ENCODE assay signal across 1 cellular context in the genomic region with DNA sequence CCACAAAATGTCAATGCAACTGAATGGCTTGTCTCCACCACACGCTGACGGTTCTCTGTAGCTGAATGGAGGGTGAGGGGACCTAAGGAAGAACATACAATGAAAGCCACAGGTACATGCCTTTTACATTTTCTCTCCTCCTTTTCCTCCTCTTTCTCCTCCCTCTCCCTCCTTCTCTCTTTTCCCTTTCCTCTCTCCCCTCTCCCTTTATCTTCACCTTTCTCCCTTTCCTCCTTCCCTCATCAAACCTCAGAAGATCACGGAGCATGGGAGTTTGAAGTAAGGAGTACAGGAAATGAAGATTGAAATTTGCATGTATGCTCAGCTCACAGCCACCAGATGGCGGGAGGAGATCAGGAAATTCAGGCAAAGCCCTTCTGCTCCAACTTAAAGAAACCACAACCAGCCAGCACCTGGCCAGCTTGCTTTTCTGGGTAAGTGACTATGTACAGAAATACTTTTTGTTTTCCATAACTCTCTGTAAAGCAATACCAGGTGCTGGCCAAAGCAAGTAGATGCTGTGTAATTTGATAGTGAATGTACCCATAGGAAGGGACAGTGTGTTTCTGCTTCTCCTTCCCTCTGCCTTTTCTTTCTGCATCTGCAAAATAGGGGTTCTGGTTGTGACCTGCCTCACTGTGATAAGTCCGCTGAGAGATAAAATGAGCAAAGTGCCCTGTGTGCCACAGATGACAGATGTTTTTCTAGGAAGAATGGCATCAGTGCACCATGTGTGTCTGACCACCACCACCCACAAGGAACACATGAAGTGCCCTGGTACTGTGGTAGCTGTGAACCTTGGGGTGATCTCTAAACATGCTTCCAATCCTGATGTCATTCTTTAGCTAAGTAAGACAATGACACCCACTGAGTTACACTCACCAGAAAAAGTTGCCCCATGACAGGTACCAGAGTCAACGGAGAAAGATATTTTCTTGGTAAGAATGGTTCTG.
TF ChIP-seq lines count a peak whose summit lies in the region.

No MANE protein-coding gene starts in this region.

TF ChIP-seq in HepG2, 621 proteins besides CTCF, POLR2A, EP300 and RAD21 (continued from another document and continues in another):
- TF ChIP-seq, protein P1, sequence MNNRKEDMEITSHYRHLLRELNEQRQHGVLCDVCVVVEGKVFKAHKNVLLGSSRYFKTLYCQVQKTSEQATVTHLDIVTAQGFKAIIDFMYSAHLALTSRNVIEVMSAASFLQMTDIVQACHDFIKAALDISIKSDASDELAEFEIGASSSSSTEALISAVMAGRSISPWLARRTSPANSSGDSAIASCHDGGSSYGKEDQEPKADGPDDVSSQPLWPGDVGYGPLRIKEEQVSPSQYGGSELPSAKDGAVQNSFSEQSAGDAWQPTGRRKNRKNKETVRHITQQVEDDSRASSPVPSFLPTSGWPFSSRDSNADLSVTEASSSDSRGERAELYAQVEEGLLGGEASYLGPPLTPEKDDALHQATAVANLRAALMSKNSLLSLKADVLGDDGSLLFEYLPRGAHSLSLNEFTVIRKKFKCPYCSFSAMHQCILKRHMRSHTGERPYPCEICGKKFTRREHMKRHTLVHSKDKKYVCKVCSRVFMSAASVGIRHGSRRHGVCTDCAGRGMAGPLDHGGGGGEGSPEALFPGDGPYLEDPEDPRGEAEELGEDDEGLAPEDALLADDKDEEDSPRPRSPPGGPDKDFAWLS (CRISPR knock-in tag; IDR thresholded peaks at IDR 0.05; ENCODE audit: borderline replicate concordance): no peak
- TF ChIP-seq FOXK2 (IDR thresholded peaks at IDR 0.05) (0 out of 2 replicates have a peak, but pooled peaks have one; percentile 5), RFX3 (CRISPR knock-in tag; IDR thresholded peaks at IDR 0.05) (no peak), SMC3 (IDR thresholded peaks at IDR 0.05; ENCODE audit: low read length) (peak; percentile 99), ZBTB7B (CRISPR knock-in tag; IDR thresholded peaks at IDR 0.05) (no peak), NR2F1 (CRISPR knock-in tag; IDR thresholded peaks at IDR 0.05) (no peak), SIN3A (IDR thresholded peaks at IDR 0.05; ENCODE audit: borderline replicate concordance, low read depth, low read length) (no peak), NFKB2 (CRISPR knock-in tag; IDR thresholded peaks at IDR 0.05; ENCODE audit: borderline replicate concordance) (no peak), STAG1 (CRISPR knock-in tag; IDR thresholded peaks at IDR 0.05) (peak; percentile 99), YY1 (IDR thresholded peaks at IDR 0.05; ENCODE audit: insufficient read depth, insufficient replicate concordance, low read depth, low read length) (no peak), MIER2 (CRISPR knock-in tag; IDR thresholded peaks at IDR 0.05) (no peak), KLF9 (CRISPR knock-in tag; IDR thresholded peaks at IDR 0.05; ENCODE audit: low read depth) (no peak), ASH2L (IDR thresholded peaks at IDR 0.05; ENCODE audit: insufficient read length, low read depth, low read length) (peak; percentile 21), ZNF143 (CRISPR knock-in tag; IDR thresholded peaks at IDR 0.05) (no peak)
- TF ChIP-seq, protein P2, sequence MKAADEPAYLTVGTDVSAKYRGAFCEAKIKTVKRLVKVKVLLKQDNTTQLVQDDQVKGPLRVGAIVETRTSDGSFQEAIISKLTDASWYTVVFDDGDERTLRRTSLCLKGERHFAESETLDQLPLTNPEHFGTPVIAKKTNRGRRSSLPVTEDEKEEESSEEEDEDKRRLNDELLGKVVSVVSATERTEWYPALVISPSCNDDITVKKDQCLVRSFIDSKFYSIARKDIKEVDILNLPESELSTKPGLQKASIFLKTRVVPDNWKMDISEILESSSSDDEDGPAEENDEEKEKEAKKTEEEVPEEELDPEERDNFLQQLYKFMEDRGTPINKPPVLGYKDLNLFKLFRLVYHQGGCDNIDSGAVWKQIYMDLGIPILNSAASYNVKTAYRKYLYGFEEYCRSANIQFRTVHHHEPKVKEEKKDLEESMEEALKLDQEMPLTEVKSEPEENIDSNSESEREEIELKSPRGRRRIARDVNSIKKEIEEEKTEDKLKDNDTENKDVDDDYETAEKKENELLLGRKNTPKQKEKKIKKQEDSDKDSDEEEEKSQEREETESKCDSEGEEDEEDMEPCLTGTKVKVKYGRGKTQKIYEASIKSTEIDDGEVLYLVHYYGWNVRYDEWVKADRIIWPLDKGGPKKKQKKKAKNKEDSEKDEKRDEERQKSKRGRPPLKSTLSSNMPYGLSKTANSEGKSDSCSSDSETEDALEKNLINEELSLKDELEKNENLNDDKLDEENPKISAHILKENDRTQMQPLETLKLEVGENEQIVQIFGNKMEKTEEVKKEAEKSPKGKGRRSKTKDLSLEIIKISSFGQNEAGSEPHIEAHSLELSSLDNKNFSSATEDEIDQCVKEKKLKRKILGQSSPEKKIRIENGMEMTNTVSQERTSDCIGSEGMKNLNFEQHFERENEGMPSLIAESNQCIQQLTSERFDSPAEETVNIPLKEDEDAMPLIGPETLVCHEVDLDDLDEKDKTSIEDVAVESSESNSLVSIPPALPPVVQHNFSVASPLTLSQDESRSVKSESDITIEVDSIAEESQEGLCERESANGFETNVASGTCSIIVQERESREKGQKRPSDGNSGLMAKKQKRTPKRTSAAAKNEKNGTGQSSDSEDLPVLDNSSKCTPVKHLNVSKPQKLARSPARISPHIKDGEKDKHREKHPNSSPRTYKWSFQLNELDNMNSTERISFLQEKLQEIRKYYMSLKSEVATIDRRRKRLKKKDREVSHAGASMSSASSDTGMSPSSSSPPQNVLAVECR (CRISPR knock-in tag; IDR thresholded peaks at IDR 0.05; ENCODE audit: borderline replicate concordance): peak; percentile 19; the same call in 1 of the 2 replicates
- TF ChIP-seq, protein P3, sequence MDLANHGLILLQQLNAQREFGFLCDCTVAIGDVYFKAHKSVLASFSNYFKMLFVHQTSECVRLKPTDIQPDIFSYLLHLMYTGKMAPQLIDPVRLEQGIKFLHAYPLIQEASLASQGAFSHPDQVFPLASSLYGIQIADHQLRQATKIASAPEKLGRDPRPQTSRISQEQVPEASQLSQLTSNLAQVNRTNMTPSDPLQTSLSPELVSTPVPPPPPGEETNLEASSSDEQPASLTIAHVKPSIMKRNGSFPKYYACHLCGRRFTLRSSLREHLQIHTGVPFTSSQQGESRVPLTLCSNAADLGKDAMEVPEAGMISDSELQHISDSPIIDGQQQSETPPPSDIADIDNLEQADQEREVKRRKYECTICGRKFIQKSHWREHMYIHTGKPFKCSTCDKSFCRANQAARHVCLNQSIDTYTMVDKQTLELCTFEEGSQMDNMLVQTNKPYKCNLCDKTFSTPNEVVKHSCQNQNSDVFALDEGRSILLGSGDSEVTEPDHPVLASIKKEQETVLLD (CRISPR knock-in tag; IDR thresholded peaks at IDR 0.05; ENCODE audit: low read depth): no peak
- TF ChIP-seq, protein P4, sequence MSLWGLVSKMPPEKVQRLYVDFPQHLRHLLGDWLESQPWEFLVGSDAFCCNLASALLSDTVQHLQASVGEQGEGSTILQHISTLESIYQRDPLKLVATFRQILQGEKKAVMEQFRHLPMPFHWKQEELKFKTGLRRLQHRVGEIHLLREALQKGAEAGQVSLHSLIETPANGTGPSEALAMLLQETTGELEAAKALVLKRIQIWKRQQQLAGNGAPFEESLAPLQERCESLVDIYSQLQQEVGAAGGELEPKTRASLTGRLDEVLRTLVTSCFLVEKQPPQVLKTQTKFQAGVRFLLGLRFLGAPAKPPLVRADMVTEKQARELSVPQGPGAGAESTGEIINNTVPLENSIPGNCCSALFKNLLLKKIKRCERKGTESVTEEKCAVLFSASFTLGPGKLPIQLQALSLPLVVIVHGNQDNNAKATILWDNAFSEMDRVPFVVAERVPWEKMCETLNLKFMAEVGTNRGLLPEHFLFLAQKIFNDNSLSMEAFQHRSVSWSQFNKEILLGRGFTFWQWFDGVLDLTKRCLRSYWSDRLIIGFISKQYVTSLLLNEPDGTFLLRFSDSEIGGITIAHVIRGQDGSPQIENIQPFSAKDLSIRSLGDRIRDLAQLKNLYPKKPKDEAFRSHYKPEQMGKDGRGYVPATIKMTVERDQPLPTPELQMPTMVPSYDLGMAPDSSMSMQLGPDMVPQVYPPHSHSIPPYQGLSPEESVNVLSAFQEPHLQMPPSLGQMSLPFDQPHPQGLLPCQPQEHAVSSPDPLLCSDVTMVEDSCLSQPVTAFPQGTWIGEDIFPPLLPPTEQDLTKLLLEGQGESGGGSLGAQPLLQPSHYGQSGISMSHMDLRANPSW (CRISPR knock-in tag; IDR thresholded peaks at IDR 0.05; ENCODE audit: borderline replicate concordance): no peak
- TF ChIP-seq, protein P5, sequence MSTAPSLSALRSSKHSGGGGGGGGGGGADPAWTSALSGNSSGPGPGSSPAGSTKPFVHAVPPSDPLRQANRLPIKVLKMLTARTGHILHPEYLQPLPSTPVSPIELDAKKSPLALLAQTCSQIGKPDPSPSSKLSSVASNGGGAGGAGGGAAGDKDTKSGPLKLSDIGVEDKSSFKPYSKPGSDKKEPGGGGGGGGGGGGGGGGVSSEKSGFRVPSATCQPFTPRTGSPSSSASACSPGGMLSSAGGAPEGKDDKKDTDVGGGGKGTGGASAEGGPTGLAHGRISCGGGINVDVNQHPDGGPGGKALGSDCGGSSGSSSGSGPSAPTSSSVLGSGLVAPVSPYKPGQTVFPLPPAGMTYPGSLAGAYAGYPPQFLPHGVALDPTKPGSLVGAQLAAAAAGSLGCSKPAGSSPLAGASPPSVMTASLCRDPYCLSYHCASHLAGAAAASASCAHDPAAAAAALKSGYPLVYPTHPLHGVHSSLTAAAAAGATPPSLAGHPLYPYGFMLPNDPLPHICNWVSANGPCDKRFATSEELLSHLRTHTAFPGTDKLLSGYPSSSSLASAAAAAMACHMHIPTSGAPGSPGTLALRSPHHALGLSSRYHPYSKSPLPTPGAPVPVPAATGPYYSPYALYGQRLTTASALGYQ (CRISPR knock-in tag; IDR thresholded peaks at IDR 0.05): no peak
- TF ChIP-seq, protein P6, sequence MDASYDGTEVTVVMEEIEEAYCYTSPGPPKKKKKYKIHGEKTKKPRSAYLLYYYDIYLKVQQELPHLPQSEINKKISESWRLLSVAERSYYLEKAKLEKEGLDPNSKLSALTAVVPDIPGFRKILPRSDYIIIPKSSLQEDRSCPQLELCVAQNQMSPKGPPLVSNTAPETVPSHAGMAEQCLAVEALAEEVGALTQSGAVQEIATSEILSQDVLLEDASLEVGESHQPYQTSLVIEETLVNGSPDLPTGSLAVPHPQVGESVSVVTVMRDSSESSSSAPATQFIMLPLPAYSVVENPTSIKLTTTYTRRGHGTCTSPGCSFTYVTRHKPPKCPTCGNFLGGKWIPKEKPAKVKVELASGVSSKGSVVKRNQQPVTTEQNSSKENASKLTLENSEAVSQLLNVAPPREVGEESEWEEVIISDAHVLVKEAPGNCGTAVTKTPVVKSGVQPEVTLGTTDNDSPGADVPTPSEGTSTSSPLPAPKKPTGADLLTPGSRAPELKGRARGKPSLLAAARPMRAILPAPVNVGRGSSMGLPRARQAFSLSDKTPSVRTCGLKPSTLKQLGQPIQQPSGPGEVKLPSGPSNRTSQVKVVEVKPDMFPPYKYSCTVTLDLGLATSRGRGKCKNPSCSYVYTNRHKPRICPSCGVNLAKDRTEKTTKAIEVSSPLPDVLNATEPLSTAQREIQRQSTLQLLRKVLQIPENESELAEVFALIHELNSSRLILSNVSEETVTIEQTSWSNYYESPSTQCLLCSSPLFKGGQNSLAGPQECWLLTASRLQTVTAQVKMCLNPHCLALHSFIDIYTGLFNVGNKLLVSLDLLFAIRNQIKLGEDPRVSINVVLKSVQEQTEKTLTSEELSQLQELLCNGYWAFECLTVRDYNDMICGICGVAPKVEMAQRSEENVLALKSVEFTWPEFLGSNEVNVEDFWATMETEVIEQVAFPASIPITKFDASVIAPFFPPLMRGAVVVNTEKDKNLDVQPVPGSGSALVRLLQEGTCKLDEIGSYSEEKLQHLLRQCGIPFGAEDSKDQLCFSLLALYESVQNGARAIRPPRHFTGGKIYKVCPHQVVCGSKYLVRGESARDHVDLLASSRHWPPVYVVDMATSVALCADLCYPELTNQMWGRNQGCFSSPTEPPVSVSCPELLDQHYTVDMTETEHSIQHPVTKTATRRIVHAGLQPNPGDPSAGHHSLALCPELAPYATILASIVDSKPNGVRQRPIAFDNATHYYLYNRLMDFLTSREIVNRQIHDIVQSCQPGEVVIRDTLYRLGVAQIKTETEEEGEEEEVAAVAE (CRISPR knock-in tag; IDR thresholded peaks at IDR 0.05; ENCODE audit: borderline replicate concordance): 0 out of 2 replicates have a peak, but pooled peaks have one; percentile 20
- TF ChIP-seq, protein P7, sequence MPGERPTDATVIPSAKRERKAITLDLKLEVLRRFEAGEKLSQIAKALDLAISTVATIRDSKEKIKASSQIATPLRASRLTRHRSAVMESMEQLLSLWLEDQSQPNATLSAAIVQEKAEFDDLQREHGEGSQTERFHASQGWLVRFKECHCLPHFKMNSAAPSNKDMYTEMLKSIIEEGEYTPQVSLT (CRISPR knock-in tag; IDR thresholded peaks at IDR 0.05; ENCODE audit: borderline replicate concordance, low read depth): no peak
- TF ChIP-seq, protein P8, sequence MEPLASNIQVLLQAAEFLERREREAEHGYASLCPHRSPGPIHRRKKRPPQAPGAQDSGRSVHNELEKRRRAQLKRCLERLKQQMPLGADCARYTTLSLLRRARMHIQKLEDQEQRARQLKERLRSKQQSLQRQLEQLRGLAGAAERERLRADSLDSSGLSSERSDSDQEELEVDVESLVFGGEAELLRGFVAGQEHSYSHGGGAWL (CRISPR knock-in tag; IDR thresholded peaks at IDR 0.05): no peak
- TF ChIP-seq, protein P9, sequence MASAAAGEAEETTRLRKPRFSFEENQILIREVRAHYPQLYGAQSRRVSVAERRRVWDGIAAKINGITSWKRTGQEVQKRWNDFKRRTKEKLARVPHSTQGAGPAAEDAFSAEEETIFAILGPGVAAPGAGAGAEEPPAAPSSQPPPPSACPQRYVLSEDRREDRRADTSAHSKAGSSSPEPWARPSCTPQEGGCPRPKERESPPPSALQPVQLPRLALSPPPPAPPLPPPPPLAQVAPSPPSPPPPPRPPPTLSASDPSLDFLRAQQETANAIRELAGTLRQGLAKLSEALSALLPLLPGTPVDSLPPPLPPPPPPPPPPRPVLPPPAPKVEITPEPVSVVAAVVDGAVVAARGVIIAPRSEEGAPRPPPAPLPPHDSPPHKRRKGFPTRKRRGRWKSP (CRISPR knock-in tag; IDR thresholded peaks at IDR 0.05): no peak
- TF ChIP-seq, protein P10, sequence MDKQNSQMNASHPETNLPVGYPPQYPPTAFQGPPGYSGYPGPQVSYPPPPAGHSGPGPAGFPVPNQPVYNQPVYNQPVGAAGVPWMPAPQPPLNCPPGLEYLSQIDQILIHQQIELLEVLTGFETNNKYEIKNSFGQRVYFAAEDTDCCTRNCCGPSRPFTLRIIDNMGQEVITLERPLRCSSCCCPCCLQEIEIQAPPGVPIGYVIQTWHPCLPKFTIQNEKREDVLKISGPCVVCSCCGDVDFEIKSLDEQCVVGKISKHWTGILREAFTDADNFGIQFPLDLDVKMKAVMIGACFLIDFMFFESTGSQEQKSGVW (CRISPR knock-in tag; IDR thresholded peaks at IDR 0.05; ENCODE audit: borderline replicate concordance): no peak
- TF ChIP-seq, protein P11, sequence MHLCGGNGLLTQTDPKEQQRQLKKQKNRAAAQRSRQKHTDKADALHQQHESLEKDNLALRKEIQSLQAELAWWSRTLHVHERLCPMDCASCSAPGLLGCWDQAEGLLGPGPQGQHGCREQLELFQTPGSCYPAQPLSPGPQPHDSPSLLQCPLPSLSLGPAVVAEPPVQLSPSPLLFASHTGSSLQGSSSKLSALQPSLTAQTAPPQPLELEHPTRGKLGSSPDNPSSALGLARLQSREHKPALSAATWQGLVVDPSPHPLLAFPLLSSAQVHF (CRISPR knock-in tag; IDR thresholded peaks at IDR 0.05): no peak
- TF ChIP-seq, protein P12, sequence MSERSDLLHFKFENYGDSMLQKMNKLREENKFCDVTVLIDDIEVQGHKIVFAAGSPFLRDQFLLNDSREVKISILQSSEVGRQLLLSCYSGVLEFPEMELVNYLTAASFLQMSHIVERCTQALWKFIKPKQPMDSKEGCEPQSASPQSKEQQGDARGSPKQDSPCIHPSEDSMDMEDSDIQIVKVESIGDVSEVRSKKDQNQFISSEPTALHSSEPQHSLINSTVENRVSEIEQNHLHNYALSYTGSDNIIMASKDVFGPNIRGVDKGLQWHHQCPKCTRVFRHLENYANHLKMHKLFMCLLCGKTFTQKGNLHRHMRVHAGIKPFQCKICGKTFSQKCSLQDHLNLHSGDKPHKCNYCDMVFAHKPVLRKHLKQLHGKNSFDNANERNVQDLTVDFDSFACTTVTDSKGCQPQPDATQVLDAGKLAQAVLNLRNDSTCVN (CRISPR knock-in tag; IDR thresholded peaks at IDR 0.05; ENCODE audit: borderline replicate concordance): 0 out of 2 replicates have a peak, but pooled peaks have one; percentile 42
